8 cellular contexts compared by ENCODE assay signal in genomic region chrX:48957477-48957826, GRCh38. TPM values are rescaled to one million over a fixed set of nuclear protein-coding genes. Genes with fewer than 3 reads are reported as not detected.
DNase-seq lines count a peak whose midpoint lies in the region; ATAC-seq lines count a peak whose summit lies in the region.

A gene with protein sequence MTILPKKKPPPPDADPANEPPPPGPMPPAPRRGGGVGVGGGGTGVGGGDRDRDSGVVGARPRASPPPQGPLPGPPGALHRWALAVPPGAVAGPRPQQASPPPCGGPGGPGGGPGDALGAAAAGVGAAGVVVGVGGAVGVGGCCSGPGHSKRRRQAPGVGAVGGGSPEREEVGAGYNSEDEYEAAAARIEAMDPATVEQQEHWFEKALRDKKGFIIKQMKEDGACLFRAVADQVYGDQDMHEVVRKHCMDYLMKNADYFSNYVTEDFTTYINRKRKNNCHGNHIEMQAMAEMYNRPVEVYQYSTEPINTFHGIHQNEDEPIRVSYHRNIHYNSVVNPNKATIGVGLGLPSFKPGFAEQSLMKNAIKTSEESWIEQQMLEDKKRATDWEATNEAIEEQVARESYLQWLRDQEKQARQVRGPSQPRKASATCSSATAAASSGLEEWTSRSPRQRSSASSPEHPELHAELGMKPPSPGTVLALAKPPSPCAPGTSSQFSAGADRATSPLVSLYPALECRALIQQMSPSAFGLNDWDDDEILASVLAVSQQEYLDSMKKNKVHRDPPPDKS (minus strand): TSS chrX:48957607. CDS start chrX:48957570, 37 bp downstream.

- intact Hi-C loops in sciatic nerve (cut with DNase I) = no loop called here

- H3K36me3 ChIP-seq in SJSA1 = peaks cover 16% of the 10 kb centered on the region

- peaks cover 5% of the 10 kb centered on the region for H3K4me1 ChIP-seq in SJSA1 (replicated peaks)

- H3K9me3 ChIP-seq in SJSA1 (replicated peaks) = no peaks in the 10 kb centered on the region

- H3K4me3 ChIP-seq in SJSA1 = peak within 1 kb of the TSS; percentile 57

- H3K27me3 ChIP-seq in SJSA1 (replicated peaks) = no peaks in the 10 kb centered on the region

- peak in 10 of 14 donors; percentile 28 to 79 (median 68) for DNase-seq in C1 segment of cervical spinal cord (lab: John Stamatoyannopoulos, UW)
- DNase-seq in SJSA1 (ENCODE audit: low read depth in 1 of 2, low spot score in 2 of 2) = peak in 1 of 2 experiments; percentile 61
- DNase-seq in activated naive CD8-positive, alpha-beta T cell treated with anti-CD3 and anti-CD28 coated beads, Interleukin-2, amount 50 U/mL, for 16 hours (ENCODE audit: low read depth, low spot score) = peak; percentile 51
- DNase-seq in hepatic stellate cell (ENCODE audit: low spot score) = peak; percentile 47
- peak; percentile 76 for DNase-seq in sciatic nerve (ENCODE audit: low spot score)
- no peak for DNase-seq in retina

- ATAC-seq in GM19395 (IDR thresholded peaks at IDR 0.05; ENCODE audit: unreplicated experiment) (peak; percentile 42), HG03521 (IDR thresholded peaks at IDR 0.05; ENCODE audit: unreplicated experiment) (peak; percentile 27), sciatic nerve (no peak)

- H3K27ac ChIP-seq in SJSA1 = peak within 1 kb of the TSS; percentile 98

RNA-seq across cellular contexts. Expression of the gene that starts here (rescaled TPM):
- 20.0 and 23.9 TPM in 2 replicates for total RNA-seq in SJSA1 (2014; rRNA removed; shearing (Covaris generic))
- total RNA-seq in sciatic nerve = 50.5 TPM
